ENCODE assay signal across 8 cellular contexts in the genomic region with DNA sequence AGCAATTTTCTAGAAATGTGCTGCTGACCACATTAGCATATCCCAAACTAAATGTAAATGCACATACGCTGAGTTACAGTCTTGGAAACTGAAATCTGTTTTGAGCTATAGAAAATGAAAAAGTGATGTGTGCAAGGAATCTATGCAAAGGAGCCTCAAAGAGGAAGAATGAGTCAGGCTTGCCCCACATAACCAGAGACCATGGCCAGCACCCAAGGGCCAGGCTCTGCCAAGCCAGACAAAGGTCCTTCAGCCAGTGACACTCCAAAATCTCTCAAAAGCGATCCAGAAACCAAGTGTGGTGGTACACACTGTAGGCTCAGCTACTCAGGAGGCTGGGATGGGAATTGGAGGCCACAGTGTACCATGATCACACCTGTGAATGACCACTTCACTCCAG.
DNase-seq lines count a peak whose midpoint lies in the region; ATAC-seq and TF ChIP-seq lines count a peak whose summit lies in the region.

No MANE protein-coding gene starts in this region.

- peak in 1 of 2 donors; percentile 33 for TF ChIP-seq EP300 in tibial nerve (IDR thresholded peaks at IDR 0.05)

- H3K27ac ChIP-seq in AG04450 (ENCODE audit: low read depth, low read length) (peak overlapping the region; percentile 63), tibial nerve (peak overlapping the region in 3 of 4 donors; percentile 2 to 66 (median 19))

- H3K4me3 ChIP-seq in AG04450 (ENCODE audit: low read depth, low read length) = no peak overlapping the region
- no peak overlapping the region for H3K4me3 ChIP-seq in tibial nerve

- H3K36me3 Mint-ChIP-seq in T-helper 1 cell treated with Interleukin-12 subunit alpha and Interleukin-12 subunit beta and Interleukin-4 antibody, amounts not matched to agents 30 μg/mL and 1 μg/mL, for 36 hours (ENCODE audit: low read depth) = no peaks in the 10 kb centered on the region

- H3K4me3 Mint-ChIP-seq in T-helper 1 cell treated with Interleukin-12 subunit alpha and Interleukin-12 subunit beta and Interleukin-4 antibody, amounts not matched to agents 30 μg/mL and 1 μg/mL, for 36 hours = peak overlapping the region; percentile 11

- no peaks in the 10 kb centered on the region for H3K27me3 ChIP-seq in AG04450 (ENCODE audit: control insufficient read depth, insufficient read depth, low read length)
- no peaks in the 10 kb centered on the region for H3K27me3 ChIP-seq in tibial nerve

- peaks cover 0 to 17% (median 12%) of the 10 kb centered on the region in 4 donors for H3K4me1 ChIP-seq in tibial nerve

- ATAC-seq in GM19043 (IDR thresholded peaks at IDR 0.05; ENCODE audit: low read depth, unreplicated experiment) (peak; percentile 88), HG03103 (IDR thresholded peaks at IDR 0.05; ENCODE audit: low read depth, unreplicated experiment) (peak; percentile 77)

- POLR2A ChIA-PET in AG04450 (lab: Yijun Ruan, JAX) = interaction anchor here (1.5 kb wide), 1 partner anchor 29 kb away, joined by 5 read pairs; no protein-coding TSS in a partner anchor

- peaks cover 35% of the 10 kb centered on the region for H3K4me1 Mint-ChIP-seq in T-helper 1 cell treated with Interleukin-12 subunit alpha and Interleukin-12 subunit beta and Interleukin-4 antibody, amounts not matched to agents 30 μg/mL and 1 μg/mL, for 36 hours (ENCODE audit: low read depth)

- no peaks in the 10 kb centered on the region for H3K9me3 Mint-ChIP-seq in T-helper 1 cell treated with Interleukin-12 subunit alpha and Interleukin-12 subunit beta and Interleukin-4 antibody, amounts not matched to agents 30 μg/mL and 1 μg/mL, for 36 hours

- TF ChIP-seq CTCF in AG04450 (IDR thresholded peaks at IDR 0.05; ENCODE audit: low read depth, low read length) (no peak), tibial nerve (IDR thresholded peaks at IDR 0.05) (no peak)

- H3K27me3 Mint-ChIP-seq in T-helper 1 cell treated with Interleukin-12 subunit alpha and Interleukin-12 subunit beta and Interleukin-4 antibody, amounts not matched to agents 30 μg/mL and 1 μg/mL, for 36 hours (ENCODE audit: low read depth) = no peaks in the 10 kb centered on the region

- DNase-seq in AG04450 (ENCODE audit: low read depth, low spot score) (no peak), glomerular visceral epithelial cell (ENCODE audit: extremely low spot score) (peak; percentile 46), tibial nerve (ENCODE audit: low spot score in 2 of 2) (no peak), activated gamma-delta T cell (lab: John Stamatoyannopoulos, UW) (no peak), globus pallidus (ENCODE audit: low spot score) (no peak)

- 14 to 17% methylated on average over 2 of the region's 2 CpGs for WGBS in tibial nerve, 2 donors

- CTCF ChIA-PET in AG04450 (lab: Charles Lee) = interaction anchor here (1.4 kb wide), 1 partner anchor 151 kb away, joined by 3 read pairs; no protein-coding TSS in a partner anchor

- H3K9me3 ChIP-seq in AG04450 (ENCODE audit: control insufficient read depth, insufficient read depth, low read length) = no peaks in the 10 kb centered on the region
- no peaks in the 10 kb centered on the region for H3K9me3 ChIP-seq in tibial nerve

- H3K36me3 ChIP-seq in tibial nerve = no peaks in the 10 kb centered on the region

- peak overlapping the region; percentile 70 for H3K27ac Mint-ChIP-seq in T-helper 1 cell treated with Interleukin-12 subunit alpha and Interleukin-12 subunit beta and Interleukin-4 antibody, amounts not matched to agents 30 μg/mL and 1 μg/mL, for 36 hours

- no peak for TF ChIP-seq POLR2A in tibial nerve (IDR thresholded peaks at IDR 0.05)
